Comparison of ENCODE assay signal across 8 cellular contexts in the genomic region with DNA sequence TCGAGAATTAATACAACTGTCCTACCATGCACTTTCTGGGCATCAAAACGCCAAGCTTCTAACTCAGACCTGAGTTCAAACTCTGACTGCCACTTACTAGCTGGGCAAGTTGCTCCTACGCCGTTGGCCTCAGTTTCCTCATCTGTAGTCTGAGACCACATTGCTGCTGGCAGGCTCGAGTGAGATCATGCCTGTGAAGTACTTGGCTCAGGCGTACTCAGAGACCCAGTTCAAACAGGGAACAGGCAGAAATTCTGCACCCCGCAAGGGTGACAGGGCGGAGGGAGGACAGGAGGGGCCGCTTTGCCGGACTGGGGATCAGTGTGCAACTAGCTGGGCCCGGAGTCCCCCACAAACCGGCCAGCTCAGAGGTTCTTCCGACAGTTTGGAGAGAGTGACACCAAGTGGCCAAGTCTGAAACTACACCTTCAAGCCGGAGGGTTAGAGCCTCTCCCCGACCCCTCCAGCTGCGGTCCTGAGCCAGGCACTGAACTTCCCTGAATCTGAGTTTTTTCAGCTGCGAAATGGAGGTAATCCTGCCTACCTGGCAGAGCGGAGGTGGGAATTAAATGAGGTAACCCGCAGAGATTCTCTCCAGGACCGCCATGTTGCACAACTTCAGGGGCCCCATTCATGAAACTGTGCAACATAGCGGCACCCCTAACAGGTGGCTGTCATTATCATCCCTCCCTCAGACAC. TPM values are rescaled to one million over a fixed set of nuclear protein-coding genes. Genes with fewer than 3 reads are reported as not detected.
DNase-seq lines count a peak whose midpoint lies in the region; ATAC-seq and TF ChIP-seq lines count a peak whose summit lies in the region.

No MANE protein-coding gene starts in this region.

- CTCF ChIA-PET in PC-9 (lab: Charles Lee): interaction anchor here (0.5 to 0.9 kb wide), 7 partner anchors 80 to 1333 kb away, joined by 3 to 4 read pairs (median 3); no protein-coding TSS in a partner anchor

- no peaks in the 10 kb centered on the region for H3K27me3 Mint-ChIP-seq in activated T-cell treated with anti-CD3 and anti-CD28 coated beads, Interleukin-2, amount 50 U/mL, for 72 hours (ENCODE audit: low read depth)

- intact Hi-C loops in PC-9 (cut with micrococcal nuclease; ENCODE audit: unreplicated experiment): loop anchor here (1.0 to 10.0 kb wide), 7 partner anchors 92 to 389 kb away; a partner anchor contains a TSS
- intact Hi-C loops in upper lobe of right lung (cut with DNase I): no loop called here

- H3K4me3 Mint-ChIP-seq in activated T-cell treated with anti-CD3 and anti-CD28 coated beads, Interleukin-2, amount 50 U/mL, for 72 hours: peak overlapping the region; percentile 29 to 39

- POLR2A ChIA-PET in PC-9 (lab: Charles Lee; ENCODE audit: unreplicated experiment): no interaction called here

- H3K4me3 ChIP-seq in DND-41 (ENCODE audit: low read depth in 1 of 2, low read length in 2 of 2): no peak overlapping the region
- H3K4me3 ChIP-seq in PC-9: 0 out of 2 replicates have a peak overlapping the region, but pooled peaks have one; percentile 30
- H3K4me3 ChIP-seq in fibroblast of mammary gland (ENCODE audit: control insufficient read depth, low read depth, low read length): peak overlapping the region; percentile 15
- no peak overlapping the region for H3K4me3 ChIP-seq in upper lobe of right lung

- H2AFZ ChIP-seq in DND-41 (ENCODE audit: low read depth, low read length) (peak overlapping the region; percentile 46; the same call in 1 of the 2 replicates), PC-9 (peak overlapping the region; percentile 44; the same call in 1 of the 2 replicates)

- DNase-seq in DND-41: peak; percentile 69
- DNase-seq in PC-9: peak; percentile 60 to 71
- peak; percentile 52 to 64 for DNase-seq in activated T-cell treated with anti-CD3 and anti-CD28 coated beads, Interleukin-2, amount 50 U/mL, for 72 hours
- peak; percentile 56 for DNase-seq in fibroblast of mammary gland (ENCODE audit: low read depth)
- DNase-seq in nucleus accumbens (lab: John Stamatoyannopoulos, UW): peak in 41 of 56 donors; percentile 2 to 57 (median 31)
- peak; percentile 78 for DNase-seq in upper lobe of right lung

- H3K27ac ChIP-seq in DND-41 (ENCODE audit: low read length): no peak overlapping the region
- no peak overlapping the region for H3K27ac ChIP-seq in PC-9
- no peak overlapping the region for H3K27ac ChIP-seq in upper lobe of right lung

- H3K9me3 ChIP-seq in DND-41 (ENCODE audit: insufficient read depth, low read length, severe bottlenecking) (no peaks in the 10 kb centered on the region), PC-9 (ENCODE audit: insufficient read depth, low read depth) (no peaks in the 10 kb centered on the region), upper lobe of right lung (no peaks in the 10 kb centered on the region)

- no peak overlapping the region for H3K9ac ChIP-seq in DND-41 (ENCODE audit: low read depth, low read length)

- no peaks in the 10 kb centered on the region for H3K36me3 ChIP-seq in DND-41 (ENCODE audit: insufficient read depth, low read length)
- no peaks in the 10 kb centered on the region for H3K36me3 ChIP-seq in PC-9 (ENCODE audit: low read depth)
- no peaks in the 10 kb centered on the region for H3K36me3 ChIP-seq in upper lobe of right lung

- BruUV-seq in PC-9 (replicated peaks; lab: Mats Ljungman, UMichigan): no TSS peak

- peaks cover 21% of the 10 kb centered on the region for H3K4me1 Mint-ChIP-seq in activated T-cell treated with anti-CD3 and anti-CD28 coated beads, Interleukin-2, amount 50 U/mL, for 72 hours (ENCODE audit: low read depth)

- peaks cover 19% of the 10 kb centered on the region; the same call in 1 of the 2 replicates for H3F3A ChIP-seq in PC-9 (ENCODE audit: insufficient read depth, low read depth)

- H3K27me3 ChIP-seq in DND-41 (ENCODE audit: insufficient read depth, low read length, poor library complexity): no peaks in the 10 kb centered on the region
- H3K27me3 ChIP-seq in PC-9 (ENCODE audit: insufficient read depth, low read depth): no peaks in the 10 kb centered on the region
- H3K27me3 ChIP-seq in upper lobe of right lung: no peaks in the 10 kb centered on the region

- no peaks in the 10 kb centered on the region for H3K36me3 Mint-ChIP-seq in activated T-cell treated with anti-CD3 and anti-CD28 coated beads, Interleukin-2, amount 50 U/mL, for 72 hours (ENCODE audit: insufficient read depth in 2 of 2)

- H3K4me1 ChIP-seq in DND-41 (ENCODE audit: insufficient read depth, low read length) (peaks cover 7% of the 10 kb centered on the region), PC-9 (replicated peaks; ENCODE audit: insufficient read depth) (peaks cover 43% of the 10 kb centered on the region), upper lobe of right lung (peaks cover 29% of the 10 kb centered on the region)

- H3K79me2 ChIP-seq in DND-41 (ENCODE audit: insufficient read depth, low read length) (no peaks in the 10 kb centered on the region), PC-9 (ENCODE audit: low read depth) (no peaks in the 10 kb centered on the region)

- H3K9me2 ChIP-seq in PC-9 (ENCODE audit: insufficient read depth): no peaks in the 10 kb centered on the region

- H3K4me2 ChIP-seq in DND-41 (ENCODE audit: insufficient read depth, low read length) (peak overlapping the region; percentile 1; the same call in 1 of the 2 replicates), PC-9 (peak overlapping the region; percentile 70)

- H4K20me1 ChIP-seq in DND-41 (ENCODE audit: insufficient read depth, low read length): no peaks in the 10 kb centered on the region
- no peaks in the 10 kb centered on the region for H4K20me1 ChIP-seq in PC-9 (ENCODE audit: insufficient read depth)

- no peaks in the 10 kb centered on the region for H3K9me3 Mint-ChIP-seq in activated T-cell treated with anti-CD3 and anti-CD28 coated beads, Interleukin-2, amount 50 U/mL, for 72 hours

- H3K27ac Mint-ChIP-seq in activated T-cell treated with anti-CD3 and anti-CD28 coated beads, Interleukin-2, amount 50 U/mL, for 72 hours: no peak overlapping the region

- TF ChIP-seq CTCF in DND-41 (IDR thresholded peaks at IDR 0.05; ENCODE audit: borderline replicate concordance, extremely low read depth, low read length, poor library complexity, severe bottlenecking): peak; percentile 81
- peak; percentile 95 for TF ChIP-seq CTCF in PC-9 (conservative IDR thresholded peaks at IDR 0.05)
- peak; percentile 59 for TF ChIP-seq CTCF in fibroblast of mammary gland (conservative IDR thresholded peaks at IDR 0.05; ENCODE audit: control insufficient read depth, insufficient read depth, low read depth, low read length)
- peak; percentile 85 for TF ChIP-seq CTCF in upper lobe of right lung (IDR thresholded peaks at IDR 0.05)

- ATAC-seq in DND-41 (ENCODE audit: insufficient read depth, low read depth) (peak; percentile 86), HG03095 (IDR thresholded peaks at IDR 0.05; ENCODE audit: unreplicated experiment) (peak; percentile 54), upper lobe of right lung (peak; percentile 86), HG03469 (IDR thresholded peaks at IDR 0.05; ENCODE audit: unreplicated experiment) (no peak)
- peak; percentile 80 to 82 for ATAC-seq in activated T-cell treated with anti-CD3 and anti-CD28 coated beads, Interleukin-2, amount 50 U/mL, for 72 hours (replicated peaks in 1 of 2)

RNA-seq across cellular contexts. Expression of a gene that starts 46.0 kb away (rescaled TPM):
- total RNA-seq in PC-9 (2021) (46.3 and 59.8 TPM in 2 replicates), upper lobe of right lung (101 TPM)
- total RNA-seq in activated T-cell treated with anti-CD3 and anti-CD28 coated beads, Interleukin-2, amount 50 U/mL, for 72 hours: 100 to 1,000 TPM; 138 TPM

Comparison
In these comparisons a context has a peak if more than half of its experiments do, and no peak if none do; other contexts are left out.
1. H3K4me3 ChIP-seq: peak in PC-9 (single experiment) and fibroblast of mammary gland (single experiment); none in DND-41 (0 of 2) and upper lobe of right lung (single experiment).
2. Peak in every context shown above with its lines, with median percentiles within 50 percentile points of each other: DNase-seq and CTCF ChIP-seq.